Comparison of ENCODE assay signal across 8 cellular contexts in the genomic region with DNA sequence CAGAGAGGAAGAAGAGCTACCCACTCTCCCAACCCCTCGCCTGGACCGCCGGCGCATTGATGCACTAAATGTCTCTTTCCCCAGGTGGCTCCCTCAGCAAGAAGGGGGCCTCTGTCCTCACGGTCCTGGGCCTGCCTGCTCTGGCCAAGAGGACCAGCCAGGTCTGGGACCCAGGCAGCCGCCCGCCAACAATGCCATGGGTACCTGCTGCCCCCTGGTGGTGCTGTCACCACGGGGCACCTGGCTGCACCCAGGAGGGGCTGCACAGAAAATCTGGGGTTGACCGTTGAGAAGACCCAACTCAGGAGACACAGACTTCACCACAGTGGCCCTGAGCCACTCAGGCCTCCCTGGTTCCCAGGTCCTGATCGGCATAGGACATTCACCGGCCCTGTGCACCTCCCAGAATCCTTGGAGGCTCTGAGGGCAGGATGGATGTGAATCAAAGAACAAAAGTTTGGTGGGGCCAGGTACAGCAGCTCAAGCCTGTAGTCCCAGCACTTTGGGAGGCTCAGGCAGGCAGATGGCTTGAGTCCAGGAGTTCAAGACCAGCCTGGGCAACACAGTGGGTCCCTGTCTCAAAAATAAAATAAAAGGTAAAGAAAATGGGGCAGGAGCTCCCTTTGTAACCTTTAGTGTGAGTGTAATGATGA. TPM values are rescaled to one million over a fixed set of nuclear protein-coding genes. Genes with fewer than 3 reads are reported as not detected.
DNase-seq lines count a peak whose midpoint lies in the region; ATAC-seq and TF ChIP-seq lines count a peak whose summit lies in the region.

No MANE protein-coding gene starts in this region.

- peak; percentile 54 for ATAC-seq in CD4-positive, alpha-beta T cell (ENCODE audit: poor library complexity)
- peak; percentile 61 for ATAC-seq in esophagus mucosa
- ATAC-seq in natural killer cell = peak; percentile 54 to 55 (median 54)
- ATAC-seq in stimulated activated naive B cell treated with anti-CD40 and anti-IgM and Interleukin-4, amounts not matched to agents 10 μg/mL and 1 μg/mL and 100 μg/mL, for 72 hours (replicated peaks) = peak; percentile 46 to 51
- no peak for ATAC-seq in GM19328 (IDR thresholded peaks at IDR 0.05; ENCODE audit: unreplicated experiment)

- H3K27ac ChIP-seq in CD4-positive, alpha-beta T cell (ENCODE audit: low read depth, low read length) = no peak overlapping the region

- H3K36me3 Mint-ChIP-seq in CD4-positive, alpha-beta T cell (ENCODE audit: low read depth) = no peaks in the 10 kb centered on the region
- H3K36me3 Mint-ChIP-seq in HFFc6 (ENCODE audit: low read depth) = no peaks in the 10 kb centered on the region
- no peaks in the 10 kb centered on the region for H3K36me3 Mint-ChIP-seq in natural killer cell
- H3K36me3 Mint-ChIP-seq in stimulated activated naive B cell treated with anti-CD40 and anti-IgM and Interleukin-4, amounts not matched to agents 10 μg/mL and 1 μg/mL and 100 μg/mL, for 72 hours = peaks cover 7 to 14% of the 10 kb centered on the region in 2 donors

- intact Hi-C loops in CD4-positive, alpha-beta T cell (cut with DNase I, micrococcal nuclease) = loop anchor here (1.0 to 10.0 kb wide), 6 partner anchors 76 to 462 kb away; a partner anchor contains a TSS
- intact Hi-C loops in natural killer cell (cut with micrococcal nuclease) = loop anchor here (1.0 kb wide), 1 partner anchor 201 kb away; no protein-coding TSS in a partner anchor

- no peaks in the 10 kb centered on the region for H3K9me3 ChIP-seq in CD4-positive, alpha-beta T cell (ENCODE audit: control insufficient read depth, low read length)

- DNase-seq in CD4-positive, alpha-beta T cell = peak; percentile 53 to 83 (median 69)
- DNase-seq in HFFc6 (peak; percentile 42), OCI-M2 (lab: John Stamatoyannopoulos, UW; ENCODE audit: unreplicated experiment) (peak; percentile 32), activated T-cell treated with anti-CD3 and anti-CD28 coated beads for 24 hours (ENCODE audit: low read depth) (peak; percentile 64), natural killer cell (peak; percentile 77)
- DNase-seq in stimulated activated naive B cell treated with anti-CD40 and anti-IgM and Interleukin-4, amounts not matched to agents 10 μg/mL and 1 μg/mL and 100 μg/mL, for 72 hours = peak; percentile 73

- POLR2A ChIA-PET in CD4-positive, alpha-beta T cell (lab: Charles Lee) = interaction anchor here (1.8 kb wide), 1 partner anchor 213 kb away, joined by 12 read pairs; no protein-coding TSS in a partner anchor

- peaks cover 6% of the 10 kb centered on the region for H3K27me3 ChIP-seq in CD4-positive, alpha-beta T cell (ENCODE audit: control insufficient read depth, insufficient read depth, low read length)

- H3K4me1 Mint-ChIP-seq in CD4-positive, alpha-beta T cell (ENCODE audit: low read depth) = no peaks in the 10 kb centered on the region
- H3K4me1 Mint-ChIP-seq in HFFc6 (ENCODE audit: low read depth) (peaks cover 14% of the 10 kb centered on the region), natural killer cell (peaks cover 0 to 7% of the 10 kb centered on the region in 2 donors)
- H3K4me1 Mint-ChIP-seq in stimulated activated naive B cell treated with anti-CD40 and anti-IgM and Interleukin-4, amounts not matched to agents 10 μg/mL and 1 μg/mL and 100 μg/mL, for 72 hours = peaks cover 22 to 52% of the 10 kb centered on the region in 2 donors

- CTCF ChIA-PET in CD4-positive, alpha-beta T cell (lab: Charles Lee) = interaction anchor here (0.9 to 2.5 kb wide), 6 partner anchors 27 to 251 kb away, joined by 3 to 20 read pairs (median 6); a partner anchor contains a TSS

- peak; percentile 95 for TF ChIP-seq CTCF in CD4-positive, alpha-beta T cell (IDR thresholded peaks at IDR 0.05)
- peak; percentile 97 for TF ChIP-seq CTCF in HFFc6 (IDR thresholded peaks at IDR 0.05)
- peak; percentile 99 for TF ChIP-seq CTCF in natural killer cell (IDR thresholded peaks at IDR 0.05)

- H3K27me3 Mint-ChIP-seq in CD4-positive, alpha-beta T cell = peaks cover 12% of the 10 kb centered on the region
- no peaks in the 10 kb centered on the region; the same call in 1 of the 2 replicates for H3K27me3 Mint-ChIP-seq in HFFc6 (ENCODE audit: insufficient read depth)
- peaks cover 0 to 8% of the 10 kb centered on the region in 2 donors for H3K27me3 Mint-ChIP-seq in natural killer cell (ENCODE audit: low read depth in 2 of 2)
- peaks cover 10% of the 10 kb centered on the region in 2 donors for H3K27me3 Mint-ChIP-seq in stimulated activated naive B cell treated with anti-CD40 and anti-IgM and Interleukin-4, amounts not matched to agents 10 μg/mL and 1 μg/mL and 100 μg/mL, for 72 hours

- H3K9me3 Mint-ChIP-seq in CD4-positive, alpha-beta T cell = no peaks in the 10 kb centered on the region
- H3K9me3 Mint-ChIP-seq in HFFc6 (no peaks in the 10 kb centered on the region), natural killer cell (no peaks in the 10 kb centered on the region)
- no peaks in the 10 kb centered on the region for H3K9me3 Mint-ChIP-seq in stimulated activated naive B cell treated with anti-CD40 and anti-IgM and Interleukin-4, amounts not matched to agents 10 μg/mL and 1 μg/mL and 100 μg/mL, for 72 hours

- H3K4me3 Mint-ChIP-seq in CD4-positive, alpha-beta T cell = peak overlapping the region; percentile 75
- H3K4me3 Mint-ChIP-seq in HFFc6 (peak overlapping the region; percentile 39), natural killer cell (peak overlapping the region; percentile 78)
- H3K4me3 Mint-ChIP-seq in stimulated activated naive B cell treated with anti-CD40 and anti-IgM and Interleukin-4, amounts not matched to agents 10 μg/mL and 1 μg/mL and 100 μg/mL, for 72 hours = peak overlapping the region; percentile 53 to 84

- H3K27ac Mint-ChIP-seq in CD4-positive, alpha-beta T cell = no peak overlapping the region
- H3K27ac Mint-ChIP-seq in HFFc6 (no peak overlapping the region), natural killer cell (no peak overlapping the region)
- H3K27ac Mint-ChIP-seq in stimulated activated naive B cell treated with anti-CD40 and anti-IgM and Interleukin-4, amounts not matched to agents 10 μg/mL and 1 μg/mL and 100 μg/mL, for 72 hours = peak overlapping the region; percentile 80

RNA-seq across cellular contexts. Expression of a gene that starts 2.4 kb away (rescaled TPM):
- 1 to 10 TPM; 1.6 to 1.7 TPM for total RNA-seq in CD4-positive, alpha-beta T cell
- 10 to 100 TPM; 17.6 to 24.5 (median 21.7) TPM for total RNA-seq in HFFc6 (2021; fragmentation: NEBNext Ultra II Directional; extraction: Animal tissue kit (Norgen Biotek cat#: 25700))
- total RNA-seq in esophagus mucosa = 9.1 TPM
- total RNA-seq in natural killer cell = 1 to 10 TPM; 3.9 to 5.1 (median 4.8) TPM

RNA-seq across cellular contexts. Expression of a gene that starts 30.8 kb away (rescaled TPM):
- total RNA-seq in CD4-positive, alpha-beta T cell = 1 to 10 TPM; 4.0 to 4.9 TPM
- total RNA-seq in HFFc6 (2021; fragmentation: NEBNext Ultra II Directional; extraction: Animal tissue kit (Norgen Biotek cat#: 25700)) = 10 to 100 TPM; 28.7 to 36.8 (median 31.1) TPM
- total RNA-seq in esophagus mucosa = 5.3 TPM
- total RNA-seq in natural killer cell = 1 to 10 TPM; 5.5 to 6.8 (median 6.5) TPM
